Comparison of ENCODE assay signal across 20 cellular contexts in the genomic region with DNA sequence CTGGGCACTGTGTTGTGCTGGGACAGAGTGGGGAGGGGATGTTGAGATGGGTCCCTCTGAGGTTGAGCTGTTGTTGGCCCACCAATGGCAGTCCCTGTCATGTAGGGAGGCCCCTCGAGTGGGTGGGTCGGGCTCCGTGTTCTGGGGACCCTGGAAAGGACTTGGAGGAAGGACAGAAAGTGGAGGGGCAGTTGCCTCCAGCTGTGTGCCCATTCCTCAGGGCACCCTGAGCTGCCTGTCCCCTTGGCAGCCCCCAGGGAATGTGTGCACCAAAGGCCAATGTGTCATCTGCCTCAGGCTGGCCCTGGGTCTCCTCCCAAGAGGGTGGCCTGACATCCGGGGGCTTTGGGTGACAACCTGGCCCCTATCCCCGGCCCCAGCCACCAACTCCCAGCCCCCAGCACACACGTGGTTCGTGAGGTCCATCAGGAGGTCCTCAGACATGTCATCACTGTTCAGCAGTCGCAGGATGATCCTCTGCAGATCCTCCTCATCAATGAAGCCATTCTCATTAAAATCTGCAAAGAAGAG. TPM values are rescaled to one million over a fixed set of nuclear protein-coding genes. Genes with fewer than 3 reads are reported as not detected.
A peak's percentile ranks its signal among the peaks of the same experiment; 100 is the strongest.
DNase-seq lines count a peak whose midpoint lies in the region; ATAC-seq and TF ChIP-seq lines count a peak whose summit lies in the region.
"Had no signal": no experiment of that assay in that cellular context is flagged by ENCODE, and none has a peak within 500 bp of the region (broad histone marks: within the 10 kb centered on the region; RNA-seq: fewer than 3 reads in every experiment).

No MANE protein-coding gene starts in this region.

- DNase-seq in activated effector memory CD4-positive, alpha-beta T cell treated with anti-CD3 and anti-CD28 coated beads, Interleukin-2, amount 50 U/mL, for 16 hours, result peak; percentile 45
- no peak for DNase-seq in activated effector memory CD4-positive, alpha-beta T cell treated with Interleukin-2 at 50 U/mL for 16 hours
- DNase-seq in WTC11 (ENCODE audit: low spot score), result peak; percentile 2
- peak; percentile 78 for DNase-seq in mesenteric fat pad (ENCODE audit: low spot score)
- peak; percentile 3 to 48 for DNase-seq in upper lobe of left lung
- DNase-seq in natural killer cell treated with Interleukin-12 subunit alpha and Interleukin-12 subunit beta and Interleukin-15 and Interleukin-18, amount 100 ng/mL, for 72 hours (ENCODE audit: low spot score), result no peak
- DNase-seq in activated naive CD4-positive, alpha-beta T cell treated with anti-CD3 and anti-CD28 coated beads for 36 hours, result no peak
- DNase-seq: Calu3; CD8-positive, alpha-beta T cell; GF-D8; GOT3; KBM-7; NCI-H1694 treated with DMSO at 0.1 percent for 48 hours; NCI-H748 treated with DMSO at 0.1 percent for 48 hours; NK-92 treated with Interleukin-12 subunit alpha and Interleukin-12 subunit beta, amount 100 ng/mL, for 24 hours had no signal

- TF ChIP-seq EP300 in upper lobe of left lung (IDR thresholded peaks at IDR 0.05), result no peak

- H3K4me3 Mint-ChIP-seq in WTC11, result no peak overlapping the region
- no peak overlapping the region for H3K4me3 Mint-ChIP-seq in natural killer cell treated with Interleukin-12 subunit alpha and Interleukin-12 subunit beta and Interleukin-15 and Interleukin-18, amount 100 ng/mL, for 72 hours
- H3K4me3 Mint-ChIP-seq in activated naive CD4-positive, alpha-beta T cell treated with anti-CD3 and anti-CD28 coated beads for 36 hours, result no peak overlapping the region
- H3K4me3 Mint-ChIP-seq: CD8-positive, alpha-beta T cell had no signal

- H3K27ac Mint-ChIP-seq in WTC11, result no peak overlapping the region
- H3K27ac Mint-ChIP-seq in natural killer cell treated with Interleukin-12 subunit alpha and Interleukin-12 subunit beta and Interleukin-15 and Interleukin-18, amount 100 ng/mL, for 72 hours, result no peak overlapping the region
- no peak overlapping the region for H3K27ac Mint-ChIP-seq in activated naive CD4-positive, alpha-beta T cell treated with anti-CD3 and anti-CD28 coated beads for 36 hours
- H3K27ac Mint-ChIP-seq: CD8-positive, alpha-beta T cell had no signal

- WGBS in upper lobe of left lung, 2 donors, result 74 to 89% methylated on average over 3 to 8 of the region's 8 CpGs

- TF ChIP-seq CTCF in WTC11 (IDR thresholded peaks at IDR 0.05) (no peak), upper lobe of left lung (IDR thresholded peaks at IDR 0.05) (no peak)

- no peaks in the 10 kb centered on the region for H3K36me3 ChIP-seq in upper lobe of left lung
- H3K36me3 ChIP-seq: BLaER1 treated with 17β-estradiol and CSF1 and Interleukin-3, amounts not matched to agents 10 nM and 100 nM; Peyer's patch had no signal

- CTCF ChIA-PET in WTC11 (lab: Charles Lee), result interaction anchor here (0.7 kb wide), 1 partner anchor 62 kb away, joined by 3 read pairs; no protein-coding TSS in a partner anchor
- CTCF ChIA-PET in activated naive CD4-positive, alpha-beta T cell treated with anti-CD3 and anti-CD28 coated beads for 36 hours (lab: Charles Lee), result no interaction called here

- H3K27me3 Mint-ChIP-seq in WTC11 (ENCODE audit: low read depth), result peaks cover 10% of the 10 kb centered on the region
- H3K27me3 Mint-ChIP-seq in natural killer cell treated with Interleukin-12 subunit alpha and Interleukin-12 subunit beta and Interleukin-15 and Interleukin-18, amount 100 ng/mL, for 72 hours, result peaks cover 7 to 13% of the 10 kb centered on the region in 2 donors
- peaks cover 10% of the 10 kb centered on the region for H3K27me3 Mint-ChIP-seq in activated naive CD4-positive, alpha-beta T cell treated with anti-CD3 and anti-CD28 coated beads for 36 hours (ENCODE audit: low read depth)

- H3K9me3 Mint-ChIP-seq in WTC11, result no peaks in the 10 kb centered on the region
- H3K9me3 Mint-ChIP-seq in natural killer cell treated with Interleukin-12 subunit alpha and Interleukin-12 subunit beta and Interleukin-15 and Interleukin-18, amount 100 ng/mL, for 72 hours, result no peaks in the 10 kb centered on the region
- no peaks in the 10 kb centered on the region for H3K9me3 Mint-ChIP-seq in activated naive CD4-positive, alpha-beta T cell treated with anti-CD3 and anti-CD28 coated beads for 36 hours
- H3K9me3 Mint-ChIP-seq: CD8-positive, alpha-beta T cell had no signal

- no peak for ATAC-seq in WTC11
- no peak for ATAC-seq in upper lobe of left lung (ENCODE audit: low FRiP score in 2 of 2)
- ATAC-seq in natural killer cell treated with Interleukin-12 subunit alpha and Interleukin-12 subunit beta and Interleukin-15 and Interleukin-18, amount 100 ng/mL, for 72 hours, result no peak
- ATAC-seq in GM19324 (IDR thresholded peaks at IDR 0.05; ENCODE audit: low FRiP score, unreplicated experiment), result no peak
- ATAC-seq: CD8-positive, alpha-beta T cell; Right ventricle myocardium inferior had no signal

- H3K4me3 ChIP-seq in upper lobe of left lung, result no peak overlapping the region
- H3K4me3 ChIP-seq: BLaER1 treated with 17β-estradiol and CSF1 and Interleukin-3, amounts not matched to agents 10 nM and 100 nM; Peyer's patch had no signal

- H3K27me3 ChIP-seq in upper lobe of left lung, result no peaks in the 10 kb centered on the region
- H3K27me3 ChIP-seq: BLaER1 treated with 17β-estradiol and CSF1 and Interleukin-3, amounts not matched to agents 10 nM and 100 nM; Peyer's patch had no signal

- no peak for TF ChIP-seq POLR2A in upper lobe of left lung (IDR thresholded peaks at IDR 0.05)

- H3K9me3 ChIP-seq in upper lobe of left lung, result no peaks in the 10 kb centered on the region
- H3K9me3 ChIP-seq: Peyer's patch had no signal

- POLR2A ChIA-PET in WTC11 (lab: Charles Lee), result no interaction called here

- H3K27ac ChIP-seq in upper lobe of left lung, result no peak overlapping the region
- H3K27ac ChIP-seq: Peyer's patch had no signal

- no peaks in the 10 kb centered on the region for H3K4me1 ChIP-seq in upper lobe of left lung
- H3K4me1 ChIP-seq: Peyer's patch had no signal

- no peaks in the 10 kb centered on the region for H3K4me1 Mint-ChIP-seq in WTC11
- no peaks in the 10 kb centered on the region for H3K4me1 Mint-ChIP-seq in natural killer cell treated with Interleukin-12 subunit alpha and Interleukin-12 subunit beta and Interleukin-15 and Interleukin-18, amount 100 ng/mL, for 72 hours (ENCODE audit: low read depth in 2 of 2)
- H3K4me1 Mint-ChIP-seq in activated naive CD4-positive, alpha-beta T cell treated with anti-CD3 and anti-CD28 coated beads for 36 hours (ENCODE audit: low read depth), result no peaks in the 10 kb centered on the region

- intact Hi-C loops in activated naive CD4-positive, alpha-beta T cell treated with anti-CD3 and anti-CD28 coated beads for 36 hours (cut with micrococcal nuclease), result no loop called here

- H3K36me3 Mint-ChIP-seq in WTC11, result no peaks in the 10 kb centered on the region
- no peaks in the 10 kb centered on the region for H3K36me3 Mint-ChIP-seq in natural killer cell treated with Interleukin-12 subunit alpha and Interleukin-12 subunit beta and Interleukin-15 and Interleukin-18, amount 100 ng/mL, for 72 hours
- no peaks in the 10 kb centered on the region for H3K36me3 Mint-ChIP-seq in activated naive CD4-positive, alpha-beta T cell treated with anti-CD3 and anti-CD28 coated beads for 36 hours (ENCODE audit: low read depth)
- H3K36me3 Mint-ChIP-seq: CD8-positive, alpha-beta T cell had no signal

TF ChIP-seq in WTC11, 78 proteins besides CTCF, POLR2A, EP300 and RAD21 (continues in another document):
- TF ChIP-seq, protein P1, sequence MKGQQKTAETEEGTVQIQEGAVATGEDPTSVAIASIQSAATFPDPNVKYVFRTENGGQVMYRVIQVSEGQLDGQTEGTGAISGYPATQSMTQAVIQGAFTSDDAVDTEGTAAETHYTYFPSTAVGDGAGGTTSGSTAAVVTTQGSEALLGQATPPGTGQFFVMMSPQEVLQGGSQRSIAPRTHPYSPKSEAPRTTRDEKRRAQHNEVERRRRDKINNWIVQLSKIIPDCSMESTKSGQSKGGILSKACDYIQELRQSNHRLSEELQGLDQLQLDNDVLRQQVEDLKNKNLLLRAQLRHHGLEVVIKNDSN (CRISPR knock-in tag; IDR thresholded peaks at IDR 0.05), result no peak
- TF ChIP-seq FOXP1 (CRISPR knock-in tag; IDR thresholded peaks at IDR 0.05; ENCODE audit: borderline replicate concordance), result no peak
- TF ChIP-seq, protein P2, sequence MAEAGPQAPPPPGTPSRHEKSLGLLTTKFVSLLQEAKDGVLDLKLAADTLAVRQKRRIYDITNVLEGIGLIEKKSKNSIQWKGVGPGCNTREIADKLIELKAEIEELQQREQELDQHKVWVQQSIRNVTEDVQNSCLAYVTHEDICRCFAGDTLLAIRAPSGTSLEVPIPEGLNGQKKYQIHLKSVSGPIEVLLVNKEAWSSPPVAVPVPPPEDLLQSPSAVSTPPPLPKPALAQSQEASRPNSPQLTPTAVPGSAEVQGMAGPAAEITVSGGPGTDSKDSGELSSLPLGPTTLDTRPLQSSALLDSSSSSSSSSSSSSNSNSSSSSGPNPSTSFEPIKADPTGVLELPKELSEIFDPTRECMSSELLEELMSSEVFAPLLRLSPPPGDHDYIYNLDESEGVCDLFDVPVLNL (CRISPR knock-in tag; IDR thresholded peaks at IDR 0.05; ENCODE audit: borderline replicate concordance, low read depth), result no peak
- no peak for TF ChIP-seq GTF2I (CRISPR knock-in tag; conservative IDR thresholded peaks at IDR 0.05)
- no peak for TF ChIP-seq ETV6 (CRISPR knock-in tag; IDR thresholded peaks at IDR 0.05)
- no peak for TF ChIP-seq RELA (CRISPR knock-in tag; IDR thresholded peaks at IDR 0.05; ENCODE audit: borderline replicate concordance)
- TF ChIP-seq JAZF1 (CRISPR knock-in tag; IDR thresholded peaks at IDR 0.05), result no peak
- TF ChIP-seq FOXJ3 (CRISPR knock-in tag; IDR thresholded peaks at IDR 0.05; ENCODE audit: borderline replicate concordance), result no peak

RNA-seq across cellular contexts. Expression of a gene that starts 57.7 kb away (rescaled TPM):
- total RNA-seq in WTC11 (2021), result not detected in 3 replicates
- not detected for total RNA-seq in mesenteric fat pad
- not detected for total RNA-seq in upper lobe of left lung
- not detected for total RNA-seq in natural killer cell treated with Interleukin-12 subunit alpha and Interleukin-12 subunit beta and Interleukin-15 and Interleukin-18, amount 100 ng/mL, for 72 hours
- total RNA-seq in activated naive CD4-positive, alpha-beta T cell treated with anti-CD3 and anti-CD28 coated beads for 36 hours, result not detected
- total RNA-seq: Calu3; CD8-positive, alpha-beta T cell; NCI-H460; Peyer's patch; Right ventricle myocardium inferior had no signal

Comparison
In these comparisons a context has a peak if more than half of its experiments do, and no peak if none do; other contexts are left out.
1. DNase-seq: peak in activated effector memory CD4-positive, alpha-beta T cell treated with anti-CD3 and anti-CD28 coated beads, Interleukin-2, amount 50 U/mL, for 16 hours (single experiment), WTC11 (single experiment), mesenteric fat pad (single experiment) and upper lobe of left lung (2 of 2); none in activated effector memory CD4-positive, alpha-beta T cell treated with Interleukin-2 at 50 U/mL for 16 hours (single experiment), natural killer cell treated with Interleukin-12 subunit alpha and Interleukin-12 subunit beta and Interleukin-15 and Interleukin-18, amount 100 ng/mL, for 72 hours (single experiment) and activated naive CD4-positive, alpha-beta T cell treated with anti-CD3 and anti-CD28 coated beads for 36 hours (single experiment).